Comparison of ENCODE assay signal across 8 cellular contexts in the genomic region with DNA sequence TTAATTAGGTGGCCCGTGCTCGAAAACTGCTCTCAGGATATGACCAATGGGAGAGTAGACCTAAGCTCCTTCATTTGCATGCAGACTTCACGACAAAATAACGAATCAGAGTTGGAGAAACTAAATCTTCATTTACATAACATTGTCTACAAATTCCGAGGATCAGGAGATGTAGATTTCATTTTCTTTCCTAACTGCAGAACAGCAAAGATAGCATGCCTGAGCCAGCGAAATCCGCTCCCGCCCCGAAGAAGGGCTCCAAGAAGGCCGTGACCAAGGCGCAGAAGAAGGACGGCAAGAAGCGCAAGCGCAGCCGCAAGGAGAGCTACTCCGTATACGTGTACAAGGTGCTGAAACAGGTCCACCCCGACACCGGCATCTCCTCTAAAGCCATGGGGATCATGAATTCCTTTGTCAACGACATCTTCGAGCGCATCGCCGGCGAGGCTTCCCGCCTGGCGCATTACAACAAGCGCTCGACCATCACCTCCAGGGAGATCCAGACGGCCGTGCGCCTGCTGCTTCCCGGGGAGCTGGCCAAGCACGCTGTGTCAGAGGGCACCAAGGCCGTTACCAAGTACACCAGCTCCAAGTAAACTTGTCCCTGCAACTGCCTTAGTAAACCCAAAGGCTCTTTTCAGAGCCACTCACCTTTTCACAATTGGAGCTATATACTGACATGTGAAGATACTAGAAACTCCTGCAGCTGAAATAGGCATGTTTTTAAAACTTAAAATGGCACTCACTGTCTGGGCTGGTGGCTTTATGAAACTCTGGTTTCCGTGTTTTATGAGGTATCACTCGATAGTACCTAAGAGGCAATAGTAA.
A peak's percentile ranks its signal among the peaks of the same experiment; 100 is the strongest.
DNase-seq lines count a peak whose midpoint lies in the region; ATAC-seq and TF ChIP-seq lines count a peak whose summit lies in the region.

No MANE protein-coding gene starts in this region.

- H3K4me1 Mint-ChIP-seq in CD8-positive, alpha-beta memory T cell: peaks cover 41 to 53% (median 44%) of the 10 kb centered on the region in 3 donors
- peaks cover 32% of the 10 kb centered on the region for H3K4me1 Mint-ChIP-seq in T-helper 17 cell

- ATAC-seq in HG02642 (IDR thresholded peaks at IDR 0.05; ENCODE audit: poor library complexity, unreplicated experiment) (peak; percentile 57), T-helper 17 cell (peak; percentile 89), GM21360 (IDR thresholded peaks at IDR 0.05; ENCODE audit: unreplicated experiment) (no peak)

- no peak for TF ChIP-seq CTCF in mammary epithelial cell (conservative IDR thresholded peaks at IDR 0.05 in 1 of 2, IDR thresholded peaks at IDR 0.05 in 1 of 2; ENCODE audit: extremely low read depth in 1 of 2, insufficient read depth in 1 of 2, low read depth in 1 of 2, low read length in 2 of 2)

- dilution Hi-C loops in mammary epithelial cell (cut with HindIII; ENCODE audit: low sequenced_read_pairs): loop anchor here (25.0 kb wide), 1 partner anchor 954 kb away; a partner anchor contains a TSS

- peak overlapping the region; percentile 81 for H3K4me3 ChIP-seq in CD8-positive, alpha-beta memory T cell (ENCODE audit: low read length)
- peak overlapping the region; percentile 38 to 51 (median 45) for H3K4me3 ChIP-seq in mammary epithelial cell (replicated peaks in 1 of 3; ENCODE audit: insufficient read depth in 1 of 3, low read depth in 2 of 3, low read length in 3 of 3)
- H3K4me3 ChIP-seq in iPS DF 6.9 (ENCODE audit: low read length): peak overlapping the region; percentile 63; the same call in 1 of the 2 replicates

- no peaks in the 10 kb centered on the region for H3K9me3 ChIP-seq in CD8-positive, alpha-beta memory T cell (ENCODE audit: low read length)
- no peaks in the 10 kb centered on the region for H3K9me3 ChIP-seq in T-helper 17 cell (ENCODE audit: control insufficient read depth, low read length, poor library complexity, severe bottlenecking)
- no peaks in the 10 kb centered on the region for H3K9me3 ChIP-seq in mammary epithelial cell (replicated peaks; ENCODE audit: insufficient read depth, low read length)
- no peaks in the 10 kb centered on the region for H3K9me3 ChIP-seq in iPS DF 6.9 (ENCODE audit: control insufficient read depth, insufficient read depth, low read length)

- H3K4me1 ChIP-seq in CD8-positive, alpha-beta memory T cell (ENCODE audit: insufficient read depth, low read length): peaks cover 33% of the 10 kb centered on the region
- H3K4me1 ChIP-seq in mammary epithelial cell (ENCODE audit: insufficient read depth, low read length) (peaks cover 17% of the 10 kb centered on the region), iPS DF 6.9 (ENCODE audit: control insufficient read depth, insufficient read depth, low read length) (peaks cover 4% of the 10 kb centered on the region; the same call in 1 of the 2 replicates)

- POLR2A ChIA-PET in CD8-positive, alpha-beta memory T cell (lab: Charles Lee): interaction anchor here (0.5 to 4.3 kb wide), 26 partner anchors 8 to 1690 kb away, joined by 3 to 133 read pairs (median 6); a partner anchor contains a TSS

- H3K4me3 Mint-ChIP-seq in CD8-positive, alpha-beta memory T cell: peak overlapping the region; percentile 86 to 99 (median 97)
- peak overlapping the region; percentile 99 for H3K4me3 Mint-ChIP-seq in T-helper 17 cell

- no peak overlapping the region for H3K9ac ChIP-seq in mammary epithelial cell (ENCODE audit: insufficient read depth, low read length)

- DNase-seq in CD8-positive, alpha-beta memory T cell: peak; percentile 31 to 78 (median 72)
- DNase-seq in T-helper 17 cell: peak in 2 of 3 donors; percentile 31 to 41
- DNase-seq in mammary epithelial cell: peak; percentile 85
- DNase-seq in iPS DF 6.9 (ENCODE audit: low read depth, low spot score): no peak
- peak; percentile 91 for DNase-seq in retina
- DNase-seq in NCI-H1436 treated with DMSO at 0.1 percent for 48 hours (lab: John Stamatoyannopoulos, UW): no peak

- H3K36me3 ChIP-seq in CD8-positive, alpha-beta memory T cell (ENCODE audit: insufficient read depth, low read length): no peaks in the 10 kb centered on the region
- H3K36me3 ChIP-seq in mammary epithelial cell (ENCODE audit: insufficient read depth, low read length) (no peaks in the 10 kb centered on the region), iPS DF 6.9 (ENCODE audit: control insufficient read depth, insufficient read depth, low read length) (no peaks in the 10 kb centered on the region)

- in situ Hi-C loops in mammary epithelial cell (cut with MboI; ENCODE audit: low sequenced_read_pairs in 2 of 2): no loop called here

- H4K20me1 ChIP-seq in mammary epithelial cell (ENCODE audit: insufficient read depth, low read length): no peaks in the 10 kb centered on the region

- H3K27me3 ChIP-seq in CD8-positive, alpha-beta memory T cell (ENCODE audit: insufficient read depth, low read length, poor library complexity, severe bottlenecking): no peaks in the 10 kb centered on the region
- H3K27me3 ChIP-seq in mammary epithelial cell (ENCODE audit: insufficient read depth, low read length) (no peaks in the 10 kb centered on the region), iPS DF 6.9 (ENCODE audit: control insufficient read depth, insufficient read depth, low read length) (no peaks in the 10 kb centered on the region)

- no peaks in the 10 kb centered on the region for H3K27me3 Mint-ChIP-seq in CD8-positive, alpha-beta memory T cell
- H3K27me3 Mint-ChIP-seq in T-helper 17 cell: no peaks in the 10 kb centered on the region

- H2AFZ ChIP-seq in mammary epithelial cell (ENCODE audit: low read depth, low read length): peak overlapping the region; percentile 86

- WGBS in mammary epithelial cell (ENCODE audit: low coverage, missing lambda C conversion rate): under 1% methylated on average over 23 of the region's 37 CpGs
- no CpG with 5 or more reads among the region's 37 CpGs for WGBS in iPS DF 6.9 (ENCODE audit: insufficient coverage, insufficient read length)

- no peaks in the 10 kb centered on the region for H3K79me2 ChIP-seq in mammary epithelial cell (ENCODE audit: insufficient read depth, low read length)

- no peaks in the 10 kb centered on the region for H3K9me3 Mint-ChIP-seq in CD8-positive, alpha-beta memory T cell

- intact Hi-C loops in mammary epithelial cell (cut with micrococcal nuclease): no loop called here

- H3K27ac ChIP-seq in CD8-positive, alpha-beta memory T cell (ENCODE audit: low read depth, low read length): peak overlapping the region; percentile 71
- peak overlapping the region; percentile 18 for H3K27ac ChIP-seq in mammary epithelial cell (ENCODE audit: insufficient read depth, low read depth, low read length)
- H3K27ac ChIP-seq in iPS DF 6.9 (ENCODE audit: low read length): peak overlapping the region; percentile 28

- BruUV-seq in mammary epithelial cell (replicated peaks; lab: Mats Ljungman, UMichigan): TSS peak; percentile 99

- H3K27ac Mint-ChIP-seq in CD8-positive, alpha-beta memory T cell: peak overlapping the region; percentile 71 to 99 (median 96)
- peak overlapping the region; percentile 97 for H3K27ac Mint-ChIP-seq in T-helper 17 cell

- H3K36me3 Mint-ChIP-seq in CD8-positive, alpha-beta memory T cell: peaks cover 0 to 9% (median 0%) of the 10 kb centered on the region in 3 donors
- H3K36me3 Mint-ChIP-seq in T-helper 17 cell (ENCODE audit: low read depth): no peaks in the 10 kb centered on the region

- H3K4me2 ChIP-seq in mammary epithelial cell (ENCODE audit: insufficient read depth, low read depth, low read length): peak overlapping the region; percentile 69

- CTCF ChIA-PET in CD8-positive, alpha-beta memory T cell (lab: Charles Lee): interaction anchor here (1.0 to 4.5 kb wide), 18 partner anchors 9 to 963 kb away, joined by 3 to 59 read pairs (median 5); a partner anchor contains a TSS
- CTCF ChIA-PET in mammary epithelial cell (lab: Charles Lee; ENCODE audit: low non-redundant PET): interaction anchor here (0.6 kb wide), 2 partner anchors 74 to 1688 kb away, joined by 3 read pairs; no protein-coding TSS in a partner anchor

Comparison
In these comparisons a context has a peak if more than half of its experiments do, and no peak if none do; other contexts are left out.
1. DNase-seq: peak in CD8-positive, alpha-beta memory T cell (5 of 5), T-helper 17 cell (2 of 3), mammary epithelial cell (single experiment) and retina (single experiment); none in iPS DF 6.9 (single experiment) and NCI-H1436 treated with DMSO at 0.1 percent for 48 hours (single experiment).
2. H3K27ac ChIP-seq: peak in every context shown above with its lines; median percentile 71 in CD8-positive, alpha-beta memory T cell; 28 in iPS DF 6.9; 18 in mammary epithelial cell.
3. Peak in every context shown above with its lines, with median percentiles within 50 percentile points of each other: H3K4me3 ChIP-seq.